Comparison of ENCODE assay signal across 23 cellular contexts in the genomic region with DNA sequence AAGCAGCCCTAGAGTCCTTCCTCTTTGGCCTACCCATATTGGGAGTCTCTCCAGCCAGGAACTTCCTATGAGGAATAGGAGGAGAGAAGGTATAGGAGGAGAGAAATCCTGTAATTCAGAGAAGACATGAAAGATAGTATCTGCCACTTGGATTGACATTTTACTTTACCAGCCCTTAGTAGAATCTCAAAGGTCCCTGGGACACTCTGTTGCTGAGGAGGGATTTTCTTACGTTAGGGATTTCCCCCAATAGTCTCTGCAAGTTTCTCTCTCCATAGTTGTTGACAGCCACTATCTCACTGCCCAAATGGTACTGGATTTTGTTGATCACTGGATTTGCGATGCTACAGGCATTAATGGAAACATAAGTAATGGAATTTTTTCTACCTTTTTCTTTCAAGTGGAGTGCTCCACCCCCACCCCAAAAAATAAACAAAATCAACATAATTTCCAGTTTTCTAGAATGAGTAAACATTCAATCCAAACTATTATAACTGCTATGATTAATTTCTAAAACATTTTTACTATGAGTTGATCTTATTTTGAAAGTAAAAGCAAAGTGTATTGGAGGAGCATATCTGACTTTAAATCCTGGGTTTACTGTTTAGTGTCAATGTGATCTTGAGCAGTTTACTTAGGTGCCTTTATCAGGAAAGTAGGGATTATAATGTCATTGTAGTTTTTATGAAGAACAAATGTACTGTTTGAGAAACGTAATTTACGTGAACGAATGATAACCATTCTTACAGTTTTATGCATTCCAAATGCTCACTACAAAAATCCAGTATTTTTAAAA.
"Had no signal": no experiment of that assay in that cellular context is flagged by ENCODE, and none has a peak within 500 bp of the region (broad histone marks: within the 10 kb centered on the region; RNA-seq: fewer than 3 reads in every experiment).

No MANE protein-coding gene starts in this region.

- H3K36me3 ChIP-seq: lower lobe of right lung, sigmoid colon, tibial artery had no signal

- H3K4me3 ChIP-seq: coronary artery, lower lobe of right lung, sigmoid colon, smooth muscle cell, tibial artery had no signal

- H3K36me3 Mint-ChIP-seq: WTC11 had no signal

- H3K4me2 ChIP-seq: smooth muscle cell had no signal

- H3K9me3 Mint-ChIP-seq: T-cell; T-helper 2 cell treated with Interferon-gamma antibody and Interleukin-4, amounts not matched to agents 5 μg/mL and 100 μg/mL, for 36 hours; WTC11 had no signal

- H3K27ac Mint-ChIP-seq: activated naive CD8-positive, alpha-beta T cell treated with anti-CD3 and anti-CD28 coated beads, Interleukin-2, amount 10 ng/mL, durations not matched to agents 7 days and 5 days; naive thymus-derived CD4-positive, alpha-beta T cell; T-cell; T-helper 2 cell treated with Interferon-gamma antibody and Interleukin-4, amounts not matched to agents 5 μg/mL and 100 μg/mL, for 36 hours; WTC11 had no signal

- H3K27me3 ChIP-seq: sigmoid colon, tibial artery had no signal

- DNase-seq: activated CD4-positive, alpha-beta T cell treated with anti-CD3 and anti-CD28 coated beads for 4 hours; activated CD4-positive, alpha-beta T cell treated with anti-CD3 and anti-CD28 coated beads, Interleukin-2, amount 50 U/mL, for 48 hours; activated CD8-positive, alpha-beta memory T cell treated with anti-CD3 and anti-CD28 coated beads, Interleukin-2, amount 50 U/mL, for 48 hours; activated naive CD4-positive, alpha-beta T cell treated with Interleukin-2 at 50 U/mL for 16 hours; activated naive CD8-positive, alpha-beta T cell treated with anti-CD3 and anti-CD28 coated beads, Interleukin-2, amount 10 ng/mL, durations not matched to agents 7 days and 5 days; activated T-cell treated with anti-CD3 and anti-CD28 coated beads, Interleukin-2, amount 50 U/mL, for 48 hours; cerebellar nuclear complex; kidney; lower lobe of right lung; naive thymus-derived CD4-positive, alpha-beta T cell; sigmoid colon; stimulated activated CD4-positive, alpha-beta T cell treated with anti-CD3 and anti-CD28 coated beads, Interleukin-15, amount 100 ng/mL, for 24 hours; stimulated activated CD8-positive, alpha-beta memory T cell treated with anti-CD3 and anti-CD28 coated beads, Interleukin-4, amount 100 ng/mL, for 48 hours; stimulated activated naive CD4-positive, alpha-beta T cell treated with Interleukin-2 at 50 U/mL for 16 hours; substantia nigra; T-cell; tibial artery had no signal

- H3K4me1 ChIP-seq: lower lobe of right lung, tibial artery had no signal

- H3K9me3 ChIP-seq: lower lobe of right lung, sigmoid colon, tibial artery had no signal

- ATAC-seq: left lobe of liver; lower lobe of right lung; naive thymus-derived CD4-positive, alpha-beta T cell; T-cell; WTC11 had no signal

- H3K27me3 Mint-ChIP-seq: activated naive CD8-positive, alpha-beta T cell treated with anti-CD3 and anti-CD28 coated beads, Interleukin-2, amount 10 ng/mL, durations not matched to agents 7 days and 5 days; T-cell had no signal

- H3K4me3 Mint-ChIP-seq: activated naive CD8-positive, alpha-beta T cell treated with anti-CD3 and anti-CD28 coated beads, Interleukin-2, amount 10 ng/mL, durations not matched to agents 7 days and 5 days; naive thymus-derived CD4-positive, alpha-beta T cell; T-cell; T-helper 2 cell treated with Interferon-gamma antibody and Interleukin-4, amounts not matched to agents 5 μg/mL and 100 μg/mL, for 36 hours; WTC11 had no signal

- FAIRE-seq: kidney had no signal

- H3K27ac ChIP-seq: coronary artery, epithelial cell of prostate, lower lobe of right lung, sigmoid colon, tibial artery had no signal
